In genomic region chr7:463362-464176, GRCh38 we compare ENCODE assay signal across 2 cellular contexts.
TF ChIP-seq lines count a peak whose summit lies in the region.

No MANE protein-coding gene starts in this region.

TF ChIP-seq in HepG2, 621 proteins besides CTCF, POLR2A, EP300 and RAD21:
- TF ChIP-seq NR3C1 (CRISPR knock-in tag; IDR thresholded peaks at IDR 0.05) (no peak), ZNF670 (CRISPR knock-in tag; IDR thresholded peaks at IDR 0.05; ENCODE audit: borderline replicate concordance) (no peak), ZNF761 (CRISPR knock-in tag; conservative IDR thresholded peaks at IDR 0.05) (no peak), TRIM22 (IDR thresholded peaks at IDR 0.05) (no peak), ZKSCAN5 (CRISPR knock-in tag; IDR thresholded peaks at IDR 0.05) (no peak), NR2F6 (IDR thresholded peaks at IDR 0.05) (no peak), NR2F6 (CRISPR knock-in tag; IDR thresholded peaks at IDR 0.05) (no peak), ZNF674 (CRISPR knock-in tag; IDR thresholded peaks at IDR 0.05; ENCODE audit: low read depth) (no peak)
TF ChIP-seq in HepG2: peak in this region for 0.

TF ChIP-seq in H1, 55 proteins besides CTCF, POLR2A, EP300 and RAD21:
- no peak for TF ChIP-seq TBP (IDR thresholded peaks at IDR 0.05; ENCODE audit: low read depth, low read length)
- 0 out of 2 replicates have a peak, but pooled peaks have one; percentile 10 for TF ChIP-seq E2F6 (IDR thresholded peaks at IDR 0.05)
